22 cellular contexts compared by ENCODE assay signal in genomic region chr1:15381805-15382204, GRCh38. TPM values are rescaled to one million over a fixed set of nuclear protein-coding genes. Genes with fewer than 3 reads are reported as not detected.
"Had no signal": no experiment of that assay in that cellular context is flagged by ENCODE, and none has a peak within 500 bp of the region (broad histone marks: within the 10 kb centered on the region; RNA-seq: fewer than 3 reads in every experiment).

No MANE protein-coding gene starts in this region.

- H3K9me3 ChIP-seq: MG63 had no signal

- DNase-seq: IMR-90, Karpas-422, KG1, MG63, NCI-H1092 treated with DMSO at 0.1 percent for 48 hours, NCI-H1436, NCI-H2081, NCI-H2107, NCI-H2227 treated with DMSO at 0.1 percent for 48 hours, NCI-H446 treated with DMSO at 0.1 percent for 48 hours, NCI-H524 treated with DMSO at 0.1 percent for 48 hours, NCI-H69, NCI-H774, Right ventricle myocardium superior, RPMI8226, SIG-M5, SW 1271, T-cell had no signal

- H3K36me3 ChIP-seq: MG63 had no signal

- H3K27ac Mint-ChIP-seq: T-cell; T-helper 1 cell treated with Interleukin-12 subunit alpha and Interleukin-12 subunit beta and Interleukin-4 antibody, amounts not matched to agents 30 μg/mL and 1 μg/mL, for 36 hours had no signal

- H3K27me3 ChIP-seq: MG63 had no signal

- H3K36me3 Mint-ChIP-seq: T-cell had no signal

- H3K9me3 Mint-ChIP-seq: T-cell; T-helper 1 cell treated with Interleukin-12 subunit alpha and Interleukin-12 subunit beta and Interleukin-4 antibody, amounts not matched to agents 30 μg/mL and 1 μg/mL, for 36 hours had no signal

- ATAC-seq: HepG2, T-cell had no signal

- H3K4me3 ChIP-seq: MG63 had no signal

- H3K4me3 Mint-ChIP-seq: T-cell; T-helper 1 cell treated with Interleukin-12 subunit alpha and Interleukin-12 subunit beta and Interleukin-4 antibody, amounts not matched to agents 30 μg/mL and 1 μg/mL, for 36 hours had no signal

RNA-seq across cellular contexts. Expression of gene CTRC, which starts 56.4 kb away (rescaled TPM):
- total RNA-seq: HepG2, HT1080, IMR-90, Right ventricle myocardium superior, SK-MEL-5 had no signal
- polyA plus RNA-seq: HepG2, IMR-90 had no signal
